ENCODE assay signal across 8 cellular contexts in genomic region chr20:44610313-44610965, GRCh38. TPM values are rescaled to one million over a fixed set of nuclear protein-coding genes. Genes with fewer than 3 reads are reported as not detected.
DNase-seq lines count a peak whose midpoint lies in the region; ATAC-seq and TF ChIP-seq lines count a peak whose summit lies in the region.

No MANE protein-coding gene starts in this region.

- H4K20me1 ChIP-seq in SK-N-SH (ENCODE audit: insufficient read depth) (no peaks in the 10 kb centered on the region), OCI-LY7 (ENCODE audit: insufficient read depth, low read length) (no peaks in the 10 kb centered on the region)

- no peak overlapping the region for H3K9ac ChIP-seq in SK-N-SH
- H3K9ac ChIP-seq in subcutaneous abdominal adipose tissue (ENCODE audit: low read length in 5 of 5): peak overlapping the region; percentile 8 to 64 (median 35)

- CTCF ChIA-PET in SK-N-SH (lab: Yijun Ruan, JAX): interaction anchor here (0.6 to 3.5 kb wide), 64 partner anchors 8 to 494 kb away, joined by 3 to 26 read pairs (median 5); partner anchors contain the start of genes PKIG, SERINC3 and TTPAL
- CTCF ChIA-PET in OCI-LY7 (lab: Charles Lee; ENCODE audit: unreplicated experiment): interaction anchor here (0.6 to 1.8 kb wide), 9 partner anchors 9 to 123 kb away, joined by 3 to 12 read pairs (median 4); partner anchors contain the start of gene PKIG

- peaks cover 7% of the 10 kb centered on the region for H3F3A ChIP-seq in SK-N-SH (replicated peaks; ENCODE audit: insufficient read depth)

- H3K4me3 ChIP-seq in SK-N-SH (ENCODE audit: low read depth in 2 of 2, low read length in 1 of 2) (no peak overlapping the region), OCI-LY7 (ENCODE audit: low read depth, low read length, poor library complexity, severe bottlenecking) (peak overlapping the region; percentile 19), fibroblast of the aortic adventitia (ENCODE audit: low read depth, low read length) (no peak overlapping the region), subcutaneous abdominal adipose tissue (ENCODE audit: low read depth in 1 of 5, low read length in 5 of 5) (no peak overlapping the region)

- H3K27me3 ChIP-seq in SK-N-SH (ENCODE audit: insufficient read depth): no peaks in the 10 kb centered on the region
- H3K27me3 ChIP-seq in subcutaneous abdominal adipose tissue (ENCODE audit: control insufficient read depth in 5 of 5, insufficient read depth in 4 of 5, low read length in 5 of 5): peaks cover 0 to 2% (median 0%) of the 10 kb centered on the region in 5 donors

- DNase-seq in SK-N-SH (no peak), OCI-LY7 (ENCODE audit: low spot score) (peak; percentile 68), fibroblast of the aortic adventitia (ENCODE audit: low read depth) (peak; percentile 35), A172 (ENCODE audit: low spot score) (no peak), DMS153 treated with DMSO at 0.1 percent for 48 hours (lab: John Stamatoyannopoulos, UW; ENCODE audit: unreplicated experiment) (no peak)

- TF ChIP-seq RAD21 in SK-N-SH (IDR thresholded peaks at IDR 0.05; ENCODE audit: low read length): no peak

- no peak for TF ChIP-seq CTCF in SK-N-SH (IDR thresholded peaks at IDR 0.05)
- TF ChIP-seq CTCF in OCI-LY7 (conservative IDR thresholded peaks at IDR 0.05; ENCODE audit: low read length): peak; percentile 34; the same call in 1 of the 2 replicates
- no peak for TF ChIP-seq CTCF in fibroblast of the aortic adventitia (IDR thresholded peaks at IDR 0.05; ENCODE audit: insufficient read depth, low read length)

- H3K4me2 ChIP-seq in SK-N-SH (no peak overlapping the region), OCI-LY7 (ENCODE audit: low read length) (peak overlapping the region; percentile 65)

- TF ChIP-seq EP300 in SK-N-SH (IDR thresholded peaks at IDR 0.05; ENCODE audit: borderline replicate concordance in 1 of 2, low read depth in 1 of 2, low read length in 1 of 2): no peak

- intact Hi-C loops in OCI-LY7 (cut with micrococcal nuclease; ENCODE audit: unreplicated experiment): loop anchor here (1.0 to 2.0 kb wide), 8 partner anchors 25 to 400 kb away; partner anchors contain the start of genes OSER1 and TTPAL

- H3K36me3 ChIP-seq in SK-N-SH (replicated peaks in 1 of 2; ENCODE audit: control insufficient read depth in 1 of 2, insufficient read depth in 2 of 2, low read length in 1 of 2) (peaks cover 4 to 6% of the 10 kb centered on the region in 2 experiments), OCI-LY7 (ENCODE audit: insufficient read depth, low read length) (peaks cover 59% of the 10 kb centered on the region), subcutaneous abdominal adipose tissue (ENCODE audit: control insufficient read depth in 5 of 5, insufficient read depth in 5 of 5, low read length in 5 of 5) (peaks cover 0 to 17% (median 13%) of the 10 kb centered on the region in 5 donors)

- H3K9me2 ChIP-seq in SK-N-SH (no peaks in the 10 kb centered on the region), OCI-LY7 (ENCODE audit: insufficient read depth, low read length) (no peaks in the 10 kb centered on the region)

- H2AFZ ChIP-seq in SK-N-SH (ENCODE audit: low read depth) (no peak overlapping the region), OCI-LY7 (ENCODE audit: low read length) (peak overlapping the region; percentile 24; the same call in 1 of the 2 replicates)

- peaks cover 0 to 10% of the 10 kb centered on the region in 2 experiments; a peak in 1 of 4 replicates for H3K4me1 ChIP-seq in SK-N-SH (ENCODE audit: control insufficient read depth in 1 of 2, insufficient read depth in 2 of 2, low read depth in 1 of 2, low read length in 1 of 2)
- H3K4me1 ChIP-seq in OCI-LY7 (ENCODE audit: insufficient read depth, low read length, poor library complexity, severe bottlenecking): peaks cover 52% of the 10 kb centered on the region
- peaks cover 13 to 41% (median 30%) of the 10 kb centered on the region in 5 donors for H3K4me1 ChIP-seq in subcutaneous abdominal adipose tissue (ENCODE audit: control insufficient read depth in 5 of 5, insufficient read depth in 5 of 5, low read length in 5 of 5)

- 0% methylated on average over 1 of the region's 1 CpG for WGBS in SK-N-SH (ENCODE audit: low lambda C conversion rate)

- ATAC-seq in SK-N-SH treated with all-trans-retinoic acid at 6 μM for 48 hours: peak; percentile 14; the same call in 2 of the 3 replicates
- ATAC-seq in GM19397 (IDR thresholded peaks at IDR 0.05; ENCODE audit: unreplicated experiment): no peak

- POLR2A ChIA-PET in SK-N-SH (lab: Yijun Ruan, JAX) (interaction anchor here (0.6 kb wide), 1 partner anchor 90 kb away, joined by 4 read pairs; no protein-coding TSS in a partner anchor), OCI-LY7 (lab: Charles Lee) (interaction anchor here (0.6 to 2.5 kb wide), 9 partner anchors 12 to 86 kb away, joined by 3 to 11 read pairs (median 6); partner anchors contain the start of gene PKIG)

- H3K27ac ChIP-seq in SK-N-SH (ENCODE audit: low read depth in 2 of 2, low read length in 1 of 2) (peak overlapping the region in 1 of 2 experiments; percentile 10; a peak in 1 of 4 replicates), OCI-LY7 (ENCODE audit: low read depth, low read length, poor library complexity, severe bottlenecking) (peak overlapping the region; percentile 86), subcutaneous abdominal adipose tissue (ENCODE audit: low read depth, low read length) (peak overlapping the region; percentile 94)

- no peaks in the 10 kb centered on the region for H3K9me3 ChIP-seq in SK-N-SH
- H3K9me3 ChIP-seq in OCI-LY7 (ENCODE audit: low read length): peaks cover 7% of the 10 kb centered on the region
- H3K9me3 ChIP-seq in subcutaneous abdominal adipose tissue (ENCODE audit: control insufficient read depth in 5 of 5, low read length in 5 of 5): no peaks in the 10 kb centered on the region

- BruUV-seq in OCI-LY7 (replicated peaks; lab: Mats Ljungman, UMichigan): TSS peak; percentile 78

- H3K79me2 ChIP-seq in SK-N-SH (ENCODE audit: insufficient read depth) (peaks cover 21% of the 10 kb centered on the region), OCI-LY7 (ENCODE audit: insufficient read depth, low read depth, low read length) (peaks cover 26% of the 10 kb centered on the region; the same call in 1 of the 2 replicates)

TF ChIP-seq in SK-N-SH treated with all-trans-retinoic acid at 6 μM for 48 hours, 23 proteins besides CTCF, POLR2A, EP300 and RAD21 (continues in another document):
- TF ChIP-seq ZFP30 (CRISPR knock-in tag; IDR thresholded peaks at IDR 0.05) (no peak), ESRRG (CRISPR knock-in tag; IDR thresholded peaks at IDR 0.05) (no peak), PATZ1 (CRISPR knock-in tag; IDR thresholded peaks at IDR 0.05; ENCODE audit: borderline replicate concordance) (no peak), ZC3H10 (CRISPR knock-in tag; IDR thresholded peaks at IDR 0.05) (no peak)

TF ChIP-seq in SK-N-SH, 30 proteins besides CTCF, POLR2A, EP300 and RAD21:
- TF ChIP-seq YY1 (IDR thresholded peaks at IDR 0.05; ENCODE audit: low read depth): no peak
- no peak for TF ChIP-seq TEAD4 (IDR thresholded peaks at IDR 0.05; ENCODE audit: borderline replicate concordance, insufficient read depth)
- TF ChIP-seq CHD2 (IDR thresholded peaks at IDR 0.05; ENCODE audit: low read length, partially characterized antibody): no peak

RNA-seq across cellular contexts. Expression of gene PKIG, which starts 28.1 kb away (rescaled TPM):
- polyA plus RNA-seq in SK-N-SH (2012; rRNA removed): 63.9 and 92.9 TPM in 2 replicates
- 67.5 and 78.6 TPM in 2 replicates for polyA plus RNA-seq in SK-N-SH (2012; cell fraction: cytosol; rRNA removed)
- polyA plus RNA-seq in SK-N-SH (2012; cell fraction: nucleus; rRNA removed): 29.9 and 37.7 TPM in 2 replicates
- total RNA-seq in OCI-LY7 (2014; rRNA removed; shearing (Covaris generic)): 37.2 and 46.9 TPM in 2 replicates
- total RNA-seq in OCI-LY7 (2022): 31.7 and 34.9 TPM in 2 replicates
- total RNA-seq in fibroblast of the aortic adventitia (ENCODE audit: low replicate concordance): 83.2 and 134 TPM in 2 replicates
- total RNA-seq in A172 (2014; rRNA removed; shearing (Covaris generic)): 139 and 149 TPM in 2 replicates

RNA-seq across cellular contexts. Expression of gene ADA, which starts 41.1 kb away (rescaled TPM):
- 25.7 and 28.3 TPM in 2 replicates for polyA plus RNA-seq in SK-N-SH (2012; rRNA removed)
- polyA plus RNA-seq in SK-N-SH (2012; cell fraction: cytosol; rRNA removed): 14.9 and 20.7 TPM in 2 replicates
- 50.4 and 63.8 TPM in 2 replicates for polyA plus RNA-seq in SK-N-SH (2012; cell fraction: nucleus; rRNA removed)
- total RNA-seq in OCI-LY7 (2014; rRNA removed; shearing (Covaris generic)): 67.0 and 78.2 TPM in 2 replicates
- total RNA-seq in OCI-LY7 (2022) (142 and 158 TPM in 2 replicates), fibroblast of the aortic adventitia (ENCODE audit: low replicate concordance) (4.6 and 11.8 TPM in 2 replicates)
- 5.3 and 8.0 TPM in 2 replicates for total RNA-seq in A172 (2014; rRNA removed; shearing (Covaris generic))

Comparison
In these comparisons a context has a peak if more than half of its experiments do, and no peak if none do; other contexts are left out.
1. DNase-seq: peak in OCI-LY7 (single experiment) and fibroblast of the aortic adventitia (single experiment); none in SK-N-SH (single experiment), A172 (single experiment) and DMS153 treated with DMSO at 0.1 percent for 48 hours (single experiment).